Comparison of ENCODE assay signal across 14 cellular contexts in genomic region chr1:240499012-240499411, GRCh38.
DNase-seq lines count a peak whose midpoint lies in the region; ATAC-seq and TF ChIP-seq lines count a peak whose summit lies in the region.
"Had no signal": no experiment of that assay in that cellular context is flagged by ENCODE, and none has a peak within 500 bp of the region (broad histone marks: within the 10 kb centered on the region; RNA-seq: fewer than 3 reads in every experiment).

No MANE protein-coding gene starts in this region.

- peak overlapping the region; percentile 16 for H2BK120ac ChIP-seq in mesendoderm (ENCODE audit: low read depth, low read length)

- no CpG with 5 or more reads among the region's 2 CpGs for WGBS in mesendoderm (ENCODE audit: extremely low coverage, insufficient coverage, low lambda C conversion rate)
- 63 to 67% methylated on average over 1 of the region's 2 CpGs for WGBS in esophagus squamous epithelium, 2 donors

- in situ Hi-C loops in astrocyte of the spinal cord (cut with HindIII; ENCODE audit: low sequenced_read_pairs), result no loop called here

- H3K4ac ChIP-seq in mesendoderm (ENCODE audit: low read depth, low read length), result no peak overlapping the region

- H2BK5ac ChIP-seq in mesendoderm (ENCODE audit: low read length), result no peak overlapping the region

- H3K4me1 ChIP-seq in mesendoderm (ENCODE audit: control insufficient read depth, low read depth, low read length) (no peaks in the 10 kb centered on the region), esophagus squamous epithelium (no peaks in the 10 kb centered on the region)

- intact Hi-C loops in esophagus squamous epithelium (cut with DNase I), result no loop called here

- H3K4me2 ChIP-seq in mesendoderm (ENCODE audit: low read length), result no peak overlapping the region

- no peak overlapping the region for H2BK15ac ChIP-seq in mesendoderm (replicated peaks; ENCODE audit: low read depth)

- H3K56ac ChIP-seq in mesendoderm (ENCODE audit: low read length), result peak overlapping the region; percentile 20

- H3K27ac ChIP-seq in mesendoderm (ENCODE audit: low read depth, low read length) (no peak overlapping the region), esophagus squamous epithelium (no peak overlapping the region)
- H3K27ac ChIP-seq: ovary had no signal

- H3K36me3 ChIP-seq in MG63 (no peaks in the 10 kb centered on the region), mesendoderm (ENCODE audit: control insufficient read depth, insufficient read depth, low read length) (no peaks in the 10 kb centered on the region), esophagus squamous epithelium (no peaks in the 10 kb centered on the region)
- H3K36me3 ChIP-seq: ovary had no signal

- no peaks in the 10 kb centered on the region for H3K79me2 ChIP-seq in mesendoderm (ENCODE audit: control insufficient read depth, insufficient read depth, low read length)

- H3K9me3 ChIP-seq in MG63 (no peaks in the 10 kb centered on the region), esophagus squamous epithelium (no peaks in the 10 kb centered on the region)
- H3K9me3 ChIP-seq: ovary had no signal

- H3K4me3 ChIP-seq in MG63 (no peak overlapping the region), astrocyte of the spinal cord (ENCODE audit: low read depth, low read length) (no peak overlapping the region), mesendoderm (ENCODE audit: low read length) (no peak overlapping the region), esophagus squamous epithelium (no peak overlapping the region)
- H3K4me3 ChIP-seq: ovary had no signal

- no peaks in the 10 kb centered on the region for H3K79me1 ChIP-seq in mesendoderm (ENCODE audit: low read length)

- H2AK5ac ChIP-seq in mesendoderm (ENCODE audit: low read length), result no peak overlapping the region

- peak overlapping the region; percentile 89 for H3K18ac ChIP-seq in mesendoderm (ENCODE audit: low read length)

- H4K5ac ChIP-seq in mesendoderm (ENCODE audit: low read length), result peak overlapping the region; percentile 78

- TF ChIP-seq CTCF in astrocyte of the spinal cord (IDR thresholded peaks at IDR 0.05; ENCODE audit: low read depth, low read length) (no peak), esophagus squamous epithelium (IDR thresholded peaks at IDR 0.05) (no peak)

- ATAC-seq in HG03095 (IDR thresholded peaks at IDR 0.05; ENCODE audit: unreplicated experiment), result no peak

- no peak overlapping the region for H4K8ac ChIP-seq in mesendoderm (ENCODE audit: low read depth, low read length)

- H3K9ac ChIP-seq in mesendoderm (ENCODE audit: low read length), result no peak overlapping the region

- H3K23ac ChIP-seq in mesendoderm (ENCODE audit: low read length), result no peak overlapping the region

- no peak for TF ChIP-seq POLR2A in esophagus squamous epithelium (IDR thresholded peaks at IDR 0.05)

- peak; percentile 35 for DNase-seq in COLO829 (ENCODE audit: low spot score)
- DNase-seq in MG63, result peak; percentile 18
- DNase-seq in astrocyte of the spinal cord (ENCODE audit: low read depth, low spot score), result peak; percentile 55
- DNase-seq in mesendoderm, result peak; percentile 69
- DNase-seq in D341Med (ENCODE audit: low spot score), result no peak
- DNase-seq in esophagus squamous epithelium (lab: John Stamatoyannopoulos, UW), result no peak
- no peak for DNase-seq in activated CD4-positive, alpha-beta T cell treated with anti-CD3 and anti-CD28 coated beads, Interleukin-2, amount 50 U/mL, for 48 hours
- DNase-seq: activated T-cell treated with anti-CD3 and anti-CD28 coated beads, Interleukin-2, amount 50 U/mL, for 1 hour; CD8-positive, alpha-beta memory T cell; kidney glomerular epithelial cell; NCI-H2107; ovary; RPMI8226 had no signal

- H3K27me3 ChIP-seq in MG63 (peaks cover 7% of the 10 kb centered on the region; the same call in 1 of the 2 replicates), mesendoderm (ENCODE audit: insufficient read depth, low read length, poor library complexity) (no peaks in the 10 kb centered on the region), esophagus squamous epithelium (no peaks in the 10 kb centered on the region)
- H3K27me3 ChIP-seq: ovary had no signal

Comparison
In these comparisons a context has a peak if more than half of its experiments do, and no peak if none do; other contexts are left out.
1. DNase-seq: peak in COLO829 (single experiment), MG63 (single experiment), astrocyte of the spinal cord (single experiment) and mesendoderm (single experiment); none in D341Med (single experiment), esophagus squamous epithelium (single experiment) and activated CD4-positive, alpha-beta T cell treated with anti-CD3 and anti-CD28 coated beads, Interleukin-2, amount 50 U/mL, for 48 hours (0 of 2).